In the genomic region with DNA sequence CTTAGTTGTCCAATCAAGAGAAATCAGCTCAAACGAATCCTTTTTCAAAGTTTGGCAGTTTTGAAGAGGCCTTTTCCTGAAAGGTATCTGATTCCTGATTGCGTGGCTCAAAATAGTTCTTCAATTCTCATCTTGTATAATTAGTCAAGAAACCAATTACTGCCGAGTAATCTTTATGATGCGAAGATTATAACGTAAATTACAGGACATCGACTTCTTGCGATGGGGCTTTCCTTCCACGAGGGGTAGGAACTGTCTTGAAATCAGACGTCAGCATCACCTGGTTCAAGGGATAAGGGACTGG, we compare ENCODE assay signal across 8 cellular contexts. TPM values are rescaled to one million over a fixed set of nuclear protein-coding genes. Genes with fewer than 3 reads are reported as not detected.
A peak's percentile ranks its signal among the peaks of the same experiment; 100 is the strongest.
DNase-seq lines count a peak whose midpoint lies in the region; ATAC-seq, FAIRE-seq and TF ChIP-seq lines count a peak whose summit lies in the region.

No MANE protein-coding gene starts in this region.

- TF ChIP-seq EP300 in A549 (IDR thresholded peaks at IDR 0.05), result no peak
- TF ChIP-seq EP300 in sigmoid colon (IDR thresholded peaks at IDR 0.05), result no peak

- peak overlapping the region; percentile 80 to 98 for H3K27ac ChIP-seq in A549
- H3K27ac ChIP-seq in PC-3 (ENCODE audit: low read length), result peak overlapping the region; percentile 36
- H3K27ac ChIP-seq in fibroblast of lung (ENCODE audit: insufficient read depth, low read length), result peak overlapping the region; percentile 71
- H3K27ac ChIP-seq in sigmoid colon, result peak overlapping the region; percentile 93 to 96 (median 94)

- ATAC-seq in A549 (peak; percentile 72 to 73), GM21515 (IDR thresholded peaks at IDR 0.05; ENCODE audit: unreplicated experiment) (peak; percentile 8), PC-3 (no peak; the same call in 1 of the 2 replicates)

- H3K9ac ChIP-seq in PC-3 (ENCODE audit: low read length) (peak overlapping the region; percentile 20), fibroblast of lung (ENCODE audit: insufficient read depth, low read length) (peak overlapping the region; percentile 92)

- H3K4me3 ChIP-seq in A549 (peak overlapping the region; percentile 46), PC-3 (ENCODE audit: low read length) (peak overlapping the region; percentile 79), fibroblast of lung (replicated peaks in 1 of 4; ENCODE audit: control extremely low read depth in 1 of 4, insufficient read depth in 1 of 4, low read depth in 3 of 4, low read length in 4 of 4) (peak overlapping the region; percentile 27 to 86 (median 61)), sigmoid colon (peak overlapping the region; percentile 62 to 90 (median 86))

- H4K20me1 ChIP-seq in PC-3 (ENCODE audit: low read length), result no peaks in the 10 kb centered on the region
- no peaks in the 10 kb centered on the region for H4K20me1 ChIP-seq in fibroblast of lung (ENCODE audit: control insufficient read depth, extremely low read depth, insufficient read depth, low read length)

- H3K9me3 ChIP-seq in A549 (no peaks in the 10 kb centered on the region), PC-3 (ENCODE audit: low read length) (no peaks in the 10 kb centered on the region), fibroblast of lung (ENCODE audit: control insufficient read depth, insufficient read depth, low read depth, low read length) (no peaks in the 10 kb centered on the region), sigmoid colon (no peaks in the 10 kb centered on the region)

- FAIRE-seq in A549 (lab: Jason Lieb, UNC), result no peak

- CTCF ChIA-PET in A549 (lab: Yijun Ruan, JAX), result interaction anchor here (1.6 to 1.9 kb wide), 2 partner anchors 56 to 173 kb away, joined by 8 to 9 read pairs; no protein-coding TSS in a partner anchor
- CTCF ChIA-PET in PC-3 (lab: Charles Lee), result interaction anchor here (1.3 kb wide), 1 partner anchor 56 kb away, joined by 3 read pairs; no protein-coding TSS in a partner anchor

- no peaks in the 10 kb centered on the region for H3F3A ChIP-seq in PC-3 (ENCODE audit: low read length, unreplicated experiment)

- TF ChIP-seq POLR2A in A549 (IDR thresholded peaks at IDR 0.05; ENCODE audit: low read length) (no peak), sigmoid colon (IDR thresholded peaks at IDR 0.05) (no peak)

- TF ChIP-seq RAD21 in A549 (conservative IDR thresholded peaks at IDR 0.05 in 1 of 2, IDR thresholded peaks at IDR 0.05 in 1 of 2), result no peak

- intact Hi-C loops in PC-3 (cut with micrococcal nuclease) (loop anchor here (1.0 to 2.0 kb wide), 2 partner anchors 32 to 178 kb away; no protein-coding TSS in a partner anchor), sigmoid colon (cut with DNase I) (loop anchor here (1.0 kb wide), 1 partner anchor 57 kb away; no protein-coding TSS in a partner anchor)

- TF ChIP-seq CTCF in A549 (IDR thresholded peaks at IDR 0.05) (no peak), PC-3 (conservative IDR thresholded peaks at IDR 0.05; ENCODE audit: low read depth, low read length) (no peak), fibroblast of lung (conservative IDR thresholded peaks at IDR 0.05 in 1 of 2, IDR thresholded peaks at IDR 0.05 in 1 of 2; ENCODE audit: low read depth in 1 of 2, low read length in 2 of 2) (no peak), sigmoid colon (IDR thresholded peaks at IDR 0.05) (no peak)

- H3K9me2 ChIP-seq in PC-3 (replicated peaks; ENCODE audit: low read length), result no peaks in the 10 kb centered on the region

- no peak for DNase-seq in A549 (ENCODE audit: low read depth in 1 of 2, low spot score in 1 of 2)
- no peak for DNase-seq in PC-3
- no peak for DNase-seq in fibroblast of lung (ENCODE audit: low read depth in 2 of 2)
- DNase-seq in sigmoid colon, result no peak
- DNase-seq in NCI-H1092 treated with DMSO at 0.1 percent for 48 hours (lab: John Stamatoyannopoulos, UW), result no peak
- DNase-seq in DMS79 (lab: John Stamatoyannopoulos, UW), result no peak
- no peak for DNase-seq in SW480 (ENCODE audit: low spot score)

- WGBS in A549 (ENCODE audit: missing lambda C conversion rate), result 14% methylated on average over 9 of the region's 9 CpGs
- 5 to 9% methylated on average over 9 of the region's 9 CpGs for WGBS in sigmoid colon, 2 donors

- POLR2A ChIA-PET in A549 (lab: Yijun Ruan, JAX), result interaction anchor here (0.7 to 2.2 kb wide), 10 partner anchors 9 to 58 kb away, joined by 3 to 11 read pairs (median 5); partner anchors contain the start of genes PSME3IP1 and RSPRY1
- POLR2A ChIA-PET in PC-3 (lab: Charles Lee; ENCODE audit: unreplicated experiment), result interaction anchor here (0.7 kb wide), 1 partner anchor 715 kb away, joined by 3 read pairs; no protein-coding TSS in a partner anchor

- H3K4me2 ChIP-seq in A549 (peak overlapping the region; percentile 79), PC-3 (ENCODE audit: low read length) (peak overlapping the region; percentile 78), fibroblast of lung (ENCODE audit: extremely low read depth, insufficient read depth, low read length) (peak overlapping the region; percentile 73)

- BruUV-seq in PC-3 (replicated peaks; lab: Mats Ljungman, UMichigan), result TSS peak; percentile 94

- H3K4me1 ChIP-seq in A549 (peaks cover 11% of the 10 kb centered on the region), PC-3 (ENCODE audit: insufficient read depth, low read length) (peaks cover 12% of the 10 kb centered on the region; the same call in 1 of the 2 replicates), fibroblast of lung (ENCODE audit: control insufficient read depth, extremely low read depth, insufficient read depth, low read length) (peaks cover 3% of the 10 kb centered on the region), sigmoid colon (peaks cover 0 to 14% (median 8%) of the 10 kb centered on the region in 4 donors)

- H3K27me3 ChIP-seq in PC-3 (ENCODE audit: low read length) (no peaks in the 10 kb centered on the region), fibroblast of lung (ENCODE audit: control insufficient read depth, insufficient read depth, low read length) (no peaks in the 10 kb centered on the region), sigmoid colon (no peaks in the 10 kb centered on the region)

- H3K36me3 ChIP-seq in PC-3 (ENCODE audit: low read depth, low read length), result peaks cover 3% of the 10 kb centered on the region
- peaks cover 6% of the 10 kb centered on the region for H3K36me3 ChIP-seq in fibroblast of lung (ENCODE audit: control insufficient read depth, insufficient read depth, low read length)
- peaks cover 6 to 40% (median 22%) of the 10 kb centered on the region in 4 donors for H3K36me3 ChIP-seq in sigmoid colon

- peak overlapping the region; percentile 78 for H2AFZ ChIP-seq in PC-3 (ENCODE audit: low read length)
- peak overlapping the region; percentile 19 for H2AFZ ChIP-seq in fibroblast of lung (ENCODE audit: low read length)

- H3K79me2 ChIP-seq in PC-3 (ENCODE audit: low read length) (peaks cover 16% of the 10 kb centered on the region), fibroblast of lung (ENCODE audit: control insufficient read depth, insufficient read depth, low read length) (peaks cover 12% of the 10 kb centered on the region)

RNA-seq across cellular contexts. Expression of gene ARL2BP, which starts 0.6 kb away (rescaled TPM):
- polyA plus RNA-seq in A549 (2011; rRNA removed), result 117 and 126 TPM in 2 replicates
- polyA plus RNA-seq in A549 (2012; cell fraction: cytosol; rRNA removed), result 49.9 and 58.2 TPM in 2 replicates
- 20.2 and 31.0 TPM in 2 replicates for polyA plus RNA-seq in A549 (2012; cell fraction: nucleus; rRNA removed)
- 64.0 to 68.7 TPM (median 67.0 TPM) in 3 replicates for polyA plus RNA-seq in A549 (2017; fragmentation: RNase III; extraction: RNeasy Plus Mini Kit Qiagen cat#74134 plus additional on column Dnase treatment)
- polyA minus RNA-seq in A549 (2011; rRNA and poly(A)+ RNA removed), result 48.8 and 54.9 TPM in 2 replicates
- 35.3 and 38.4 TPM in 2 replicates for total RNA-seq in PC-3 (2014; rRNA removed)
- total RNA-seq in fibroblast of lung, result 53.2 and 65.7 TPM in 2 replicates
- polyA plus RNA-seq in fibroblast of lung, result 149 and 173 TPM in 2 replicates
- 82.2 and 88.8 TPM in 2 replicates for polyA plus RNA-seq in fibroblast of lung (2012)
- polyA minus RNA-seq in fibroblast of lung (ENCODE audit: low replicate concordance), result 48.4 and 51.0 TPM in 2 replicates
- 10 to 100 TPM; 64.7 to 85.6 (median 74.4) TPM for total RNA-seq in sigmoid colon
- 10 to 100 TPM; 28.6 to 39.0 (median 36.8) TPM for polyA plus RNA-seq in sigmoid colon

RNA-seq across cellular contexts. Expression of gene PLLP, which starts 40.1 kb away (rescaled TPM):
- 3.3 and 3.7 TPM in 2 replicates for polyA plus RNA-seq in A549 (2011; rRNA removed)
- polyA plus RNA-seq in A549 (2012; cell fraction: cytosol; rRNA removed), result 3.3 and 4.2 TPM in 2 replicates
- polyA plus RNA-seq in A549 (2012; cell fraction: nucleus; rRNA removed), result 3.0 and 3.1 TPM in 2 replicates
- 1.5 to 1.9 TPM (median 1.8 TPM) in 3 replicates for polyA plus RNA-seq in A549 (2017; fragmentation: RNase III; extraction: RNeasy Plus Mini Kit Qiagen cat#74134 plus additional on column Dnase treatment)
- polyA minus RNA-seq in A549 (2011; rRNA and poly(A)+ RNA removed), result 5.1 and 8.3 TPM in 2 replicates
- 0.35 and 1.6 TPM in 2 replicates for total RNA-seq in PC-3 (2014; rRNA removed)
- not detected in 2 replicates for total RNA-seq in fibroblast of lung
- 0.02 and 0.05 TPM in 2 replicates for polyA plus RNA-seq in fibroblast of lung
- 0.30 and 0.41 TPM in 2 replicates for polyA plus RNA-seq in fibroblast of lung (2012)
- polyA minus RNA-seq in fibroblast of lung (ENCODE audit: low replicate concordance), result not detected in 2 replicates
- total RNA-seq in sigmoid colon, result 1 to 10 TPM in 3 of 4 donors, under 1 TPM in 1; 0.99 to 4.7 (median 2.8) TPM
- polyA plus RNA-seq in sigmoid colon, result 10 to 100 TPM in 1 of 3 donors, 1 to 10 TPM in 2; 4.2 to 10.2 (median 8.0) TPM

RNA-seq across cellular contexts. Expression of gene RSPRY1, which starts 58.3 kb away (rescaled TPM):
- polyA plus RNA-seq in A549 (2011; rRNA removed) (50.0 and 58.5 TPM in 2 replicates), A549 (2017; fragmentation: RNase III; extraction: RNeasy Plus Mini Kit Qiagen cat#74134 plus additional on column Dnase treatment) (30.2 to 32.2 TPM (median 31.9 TPM) in 3 replicates), fibroblast of lung (36.4 and 36.5 TPM in 2 replicates), sigmoid colon (10 to 100 TPM; 12.6 to 17.8 (median 16.6) TPM)
- polyA plus RNA-seq in A549 (2012; cell fraction: cytosol; rRNA removed), result 13.3 and 15.2 TPM in 2 replicates
- polyA plus RNA-seq in A549 (2012; cell fraction: nucleus; rRNA removed), result 8.6 and 13.4 TPM in 2 replicates
- 95.7 and 103 TPM in 2 replicates for polyA minus RNA-seq in A549 (2011; rRNA and poly(A)+ RNA removed)
- total RNA-seq in PC-3 (2014; rRNA removed) (17.5 and 18.3 TPM in 2 replicates), fibroblast of lung (33.4 and 51.9 TPM in 2 replicates), sigmoid colon (10 to 100 TPM; 30.6 to 42.7 (median 34.1) TPM)
- polyA plus RNA-seq in fibroblast of lung (2012), result 23.4 and 25.7 TPM in 2 replicates
- 33.0 and 73.7 TPM in 2 replicates for polyA minus RNA-seq in fibroblast of lung (ENCODE audit: low replicate concordance)

RNA-seq across cellular contexts. Expression of gene PSME3IP1, which starts 58.6 kb away (rescaled TPM):
- polyA plus RNA-seq in A549 (2011; rRNA removed) (128 and 155 TPM in 2 replicates), A549 (2017; fragmentation: RNase III; extraction: RNeasy Plus Mini Kit Qiagen cat#74134 plus additional on column Dnase treatment) (157 to 159 TPM (median 158 TPM) in 3 replicates), fibroblast of lung (64.6 and 77.0 TPM in 2 replicates), sigmoid colon (10 to 100 TPM; 70.5 to 75.4 (median 73.9) TPM)
- 97.2 and 103 TPM in 2 replicates for polyA plus RNA-seq in A549 (2012; cell fraction: cytosol; rRNA removed)
- polyA plus RNA-seq in A549 (2012; cell fraction: nucleus; rRNA removed), result 192 and 222 TPM in 2 replicates
- 98.7 and 122 TPM in 2 replicates for polyA minus RNA-seq in A549 (2011; rRNA and poly(A)+ RNA removed)
- total RNA-seq in PC-3 (2014; rRNA removed) (45.6 and 56.4 TPM in 2 replicates), fibroblast of lung (55.5 and 58.3 TPM in 2 replicates), sigmoid colon (10 to 100 TPM; 60.1 to 81.3 (median 76.9) TPM)
- 62.6 and 75.0 TPM in 2 replicates for polyA plus RNA-seq in fibroblast of lung (2012)
- 57.9 and 88.3 TPM in 2 replicates for polyA minus RNA-seq in fibroblast of lung (ENCODE audit: low replicate concordance)

Comparison
In these comparisons a context has a peak if more than half of its experiments do, and no peak if none do; other contexts are left out.
1. H3K27ac ChIP-seq: peak in every context shown above with its lines; median percentile 94 in sigmoid colon; 89 in A549; 71 in fibroblast of lung; 36 in PC-3.